In the genomic region with DNA sequence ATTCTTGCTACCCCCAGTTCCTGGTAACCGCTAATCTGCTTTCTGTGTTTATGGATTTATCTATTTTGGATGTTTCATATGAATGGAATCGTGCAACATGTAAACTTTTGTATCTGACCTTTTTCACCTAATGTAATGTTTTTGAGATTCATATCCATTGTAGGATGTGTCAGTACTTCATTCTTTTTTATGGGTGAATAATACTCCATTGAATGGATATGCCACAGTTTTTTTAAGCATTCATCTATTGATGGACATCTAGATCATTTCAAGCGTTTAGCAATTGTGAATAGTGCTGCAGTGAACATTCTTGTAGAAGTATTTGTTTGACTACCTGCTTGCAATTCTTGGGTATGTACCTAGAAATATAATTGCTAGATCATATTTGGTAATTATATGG, we compare ENCODE assay signal across 9 cellular contexts.
"Had no signal": no experiment of that assay in that cellular context is flagged by ENCODE, and none has a peak within 500 bp of the region (broad histone marks: within the 10 kb centered on the region; RNA-seq: fewer than 3 reads in every experiment).

No MANE protein-coding gene starts in this region.

- H3K27ac ChIP-seq: GM23248, HL-60 had no signal

- FAIRE-seq: HepG2 had no signal

- H3K9ac ChIP-seq: GM23248 had no signal

- DNase-seq: GM23248, GOT3, H7, KG1 had no signal

- H2AFZ ChIP-seq: GM23248 had no signal

- H3K4me3 Mint-ChIP-seq: IgD-negative memory B cell had no signal

- H3K9me3 ChIP-seq: HAP-1 had no signal

- H3K4me3 ChIP-seq: GM23248, HAP-1 had no signal

- H3K27me3 Mint-ChIP-seq: IgD-negative memory B cell had no signal

- H3K4me1 ChIP-seq: HAP-1 had no signal

- ATAC-seq: HCT116, HepG2 had no signal
